16 cellular contexts compared by ENCODE assay signal in genomic region chr17:233473-233941, GRCh38. TPM values are rescaled to one million over a fixed set of nuclear protein-coding genes. Genes with fewer than 3 reads are reported as not detected.
A peak's percentile ranks its signal among the peaks of the same experiment; 100 is the strongest.
DNase-seq lines count a peak whose midpoint lies in the region; ATAC-seq and TF ChIP-seq lines count a peak whose summit lies in the region.
"Had no signal": no experiment of that assay in that cellular context is flagged by ENCODE, and none has a peak within 500 bp of the region (broad histone marks: within the 10 kb centered on the region; RNA-seq: fewer than 3 reads in every experiment).

No MANE protein-coding gene starts in this region.

- peak overlapping the region; percentile 31 to 68 for H3K27ac Mint-ChIP-seq in natural killer cell treated with Interleukin-12 subunit alpha and Interleukin-12 subunit beta and Interleukin-15 and Interleukin-18, amount 100 ng/mL, for 72 hours
- H3K27ac Mint-ChIP-seq in activated T-helper 1 cell treated with anti-CD3 and anti-CD28 coated beads, Interleukin-12 subunit alpha, Interleukin-12 subunit beta, Interleukin-2, Interleukin-4 antibody, amounts not matched to agents 30 ng/mL and 10 ng/mL and 1 ng/mL, durations not matched to agents 14 hours and 24 hours and 36 hours = no peak overlapping the region
- H3K27ac Mint-ChIP-seq: activated naive CD4-positive, alpha-beta T cell treated with anti-CD3 and anti-CD28 coated beads, Interleukin-2, amount 10 ng/mL, durations not matched to agents 7 days and 5 days; T-cell had no signal

- no peaks in the 10 kb centered on the region for H3K36me3 Mint-ChIP-seq in natural killer cell treated with Interleukin-12 subunit alpha and Interleukin-12 subunit beta and Interleukin-15 and Interleukin-18, amount 100 ng/mL, for 72 hours
- H3K36me3 Mint-ChIP-seq in activated T-helper 1 cell treated with anti-CD3 and anti-CD28 coated beads, Interleukin-12 subunit alpha, Interleukin-12 subunit beta, Interleukin-2, Interleukin-4 antibody, amounts not matched to agents 30 ng/mL and 10 ng/mL and 1 ng/mL, durations not matched to agents 14 hours and 24 hours and 36 hours (ENCODE audit: low read depth) = no peaks in the 10 kb centered on the region
- H3K36me3 Mint-ChIP-seq: activated naive CD4-positive, alpha-beta T cell treated with anti-CD3 and anti-CD28 coated beads, Interleukin-2, amount 10 ng/mL, durations not matched to agents 7 days and 5 days; T-cell had no signal

- TF ChIP-seq POLR2A in esophagus muscularis mucosa (IDR thresholded peaks at IDR 0.05; ENCODE audit: low read depth) = no peak
- TF ChIP-seq POLR2A in uterus (IDR thresholded peaks at IDR 0.05) = no peak

- H3K27ac ChIP-seq in esophagus muscularis mucosa (replicated peaks in 1 of 4) (peak overlapping the region; percentile 17 to 74 (median 73)), uterus (peak overlapping the region; percentile 25 to 59)
- H3K27ac ChIP-seq: 22Rv1 had no signal

- peak; percentile 58 to 65 for ATAC-seq in natural killer cell treated with Interleukin-12 subunit alpha and Interleukin-12 subunit beta and Interleukin-15 and Interleukin-18, amount 100 ng/mL, for 72 hours
- ATAC-seq in HG02571 (IDR thresholded peaks at IDR 0.05; ENCODE audit: unreplicated experiment) = no peak
- ATAC-seq: T-cell had no signal

- peaks cover 0 to 4% (median 0%) of the 10 kb centered on the region in 4 donors for H3K27me3 ChIP-seq in esophagus muscularis mucosa
- no peaks in the 10 kb centered on the region for H3K27me3 ChIP-seq in uterus

- H3K9me3 Mint-ChIP-seq in natural killer cell treated with Interleukin-12 subunit alpha and Interleukin-12 subunit beta and Interleukin-15 and Interleukin-18, amount 100 ng/mL, for 72 hours = no peaks in the 10 kb centered on the region
- H3K9me3 Mint-ChIP-seq in activated T-helper 1 cell treated with anti-CD3 and anti-CD28 coated beads, Interleukin-12 subunit alpha, Interleukin-12 subunit beta, Interleukin-2, Interleukin-4 antibody, amounts not matched to agents 30 ng/mL and 10 ng/mL and 1 ng/mL, durations not matched to agents 14 hours and 24 hours and 36 hours = no peaks in the 10 kb centered on the region
- H3K9me3 Mint-ChIP-seq: activated naive CD4-positive, alpha-beta T cell treated with anti-CD3 and anti-CD28 coated beads, Interleukin-2, amount 10 ng/mL, durations not matched to agents 7 days and 5 days; T-cell had no signal

- intact Hi-C loops in esophagus muscularis mucosa (cut with DNase I) = no loop called here
- intact Hi-C loops in uterus (cut with DNase I; ENCODE audit: low total_unique reads) = no loop called here
- intact Hi-C loops in activated T-helper 1 cell treated with anti-CD3 and anti-CD28 coated beads, Interleukin-12 subunit alpha, Interleukin-12 subunit beta, Interleukin-2, Interleukin-4 antibody, amounts not matched to agents 30 ng/mL and 10 ng/mL and 1 ng/mL, durations not matched to agents 14 hours and 24 hours and 36 hours (cut with micrococcal nuclease) = no loop called here

- TF ChIP-seq CTCF in esophagus muscularis mucosa (IDR thresholded peaks at IDR 0.05) (no peak), uterus (IDR thresholded peaks at IDR 0.05) (no peak)

- peaks cover 0 to 9% of the 10 kb centered on the region in 2 donors for H3K4me1 Mint-ChIP-seq in natural killer cell treated with Interleukin-12 subunit alpha and Interleukin-12 subunit beta and Interleukin-15 and Interleukin-18, amount 100 ng/mL, for 72 hours (ENCODE audit: low read depth in 2 of 2)
- H3K4me1 Mint-ChIP-seq in activated T-helper 1 cell treated with anti-CD3 and anti-CD28 coated beads, Interleukin-12 subunit alpha, Interleukin-12 subunit beta, Interleukin-2, Interleukin-4 antibody, amounts not matched to agents 30 ng/mL and 10 ng/mL and 1 ng/mL, durations not matched to agents 14 hours and 24 hours and 36 hours (ENCODE audit: low read depth) = peaks cover 6% of the 10 kb centered on the region
- H3K4me1 Mint-ChIP-seq: activated naive CD4-positive, alpha-beta T cell treated with anti-CD3 and anti-CD28 coated beads, Interleukin-2, amount 10 ng/mL, durations not matched to agents 7 days and 5 days; T-cell had no signal

- H3K4me1 ChIP-seq in esophagus muscularis mucosa = peaks cover 0 to 12% (median 4%) of the 10 kb centered on the region in 4 donors
- H3K4me1 ChIP-seq in uterus = no peaks in the 10 kb centered on the region

- H3K4me3 ChIP-seq in esophagus muscularis mucosa (no peak overlapping the region), uterus (no peak overlapping the region)

- H3K36me3 ChIP-seq in esophagus muscularis mucosa (no peaks in the 10 kb centered on the region), uterus (no peaks in the 10 kb centered on the region)

- no peaks in the 10 kb centered on the region for H3K9me3 ChIP-seq in esophagus muscularis mucosa
- no peaks in the 10 kb centered on the region for H3K9me3 ChIP-seq in uterus

- H3K27me3 Mint-ChIP-seq in natural killer cell treated with Interleukin-12 subunit alpha and Interleukin-12 subunit beta and Interleukin-15 and Interleukin-18, amount 100 ng/mL, for 72 hours = no peaks in the 10 kb centered on the region
- peaks cover 2% of the 10 kb centered on the region for H3K27me3 Mint-ChIP-seq in activated T-helper 1 cell treated with anti-CD3 and anti-CD28 coated beads, Interleukin-12 subunit alpha, Interleukin-12 subunit beta, Interleukin-2, Interleukin-4 antibody, amounts not matched to agents 30 ng/mL and 10 ng/mL and 1 ng/mL, durations not matched to agents 14 hours and 24 hours and 36 hours (ENCODE audit: insufficient read depth)
- H3K27me3 Mint-ChIP-seq: activated naive CD4-positive, alpha-beta T cell treated with anti-CD3 and anti-CD28 coated beads, Interleukin-2, amount 10 ng/mL, durations not matched to agents 7 days and 5 days had no signal

- WGBS in esophagus muscularis mucosa = 94% methylated on average over 7 of the region's 11 CpGs

- DNase-seq in NOMO-1 treated with DMSO at 0.1 percent for 48 hours (lab: John Stamatoyannopoulos, UW; ENCODE audit: unreplicated experiment) (peak; percentile 41), NOMO-1 treated with dmso at 0.1 percent for 144 hours (lab: John Stamatoyannopoulos, UW; ENCODE audit: unreplicated experiment) (no peak), esophagus muscularis mucosa (ENCODE audit: extremely low spot score) (no peak), uterus (peak; percentile 10 to 16), LoVo (ENCODE audit: low spot score) (no peak)
- DNase-seq in natural killer cell treated with Interleukin-12 subunit alpha and Interleukin-12 subunit beta and Interleukin-15 and Interleukin-18, amount 100 ng/mL, for 72 hours (ENCODE audit: low spot score) = no peak
- DNase-seq in activated T-helper 1 cell treated with anti-CD3 and anti-CD28 coated beads, Interleukin-12 subunit alpha, Interleukin-12 subunit beta, Interleukin-2, Interleukin-4 antibody, amounts not matched to agents 30 ng/mL and 10 ng/mL and 1 ng/mL, durations not matched to agents 14 hours and 24 hours and 36 hours (ENCODE audit: low spot score) = no peak
- DNase-seq: activated CD4-positive, alpha-beta T cell treated with anti-CD3 and anti-CD28 coated beads, Interleukin-2, amount 50 U/mL, for 4 hours; activated naive CD4-positive, alpha-beta T cell treated with anti-CD3 and anti-CD28 coated beads, Interleukin-2, amount 10 ng/mL, durations not matched to agents 7 days and 5 days; H7; occipital lobe; stimulated activated CD4-positive, alpha-beta T cell treated with anti-CD3 and anti-CD28 coated beads, Interleukin-4, amount 100 ng/mL, for 4 hours; T-cell had no signal

- no peak for TF ChIP-seq EP300 in esophagus muscularis mucosa (IDR thresholded peaks at IDR 0.05)

- peak overlapping the region; percentile 45 for H3K4me3 Mint-ChIP-seq in natural killer cell treated with Interleukin-12 subunit alpha and Interleukin-12 subunit beta and Interleukin-15 and Interleukin-18, amount 100 ng/mL, for 72 hours
- H3K4me3 Mint-ChIP-seq in activated T-helper 1 cell treated with anti-CD3 and anti-CD28 coated beads, Interleukin-12 subunit alpha, Interleukin-12 subunit beta, Interleukin-2, Interleukin-4 antibody, amounts not matched to agents 30 ng/mL and 10 ng/mL and 1 ng/mL, durations not matched to agents 14 hours and 24 hours and 36 hours = no peak overlapping the region
- H3K4me3 Mint-ChIP-seq: activated naive CD4-positive, alpha-beta T cell treated with anti-CD3 and anti-CD28 coated beads, Interleukin-2, amount 10 ng/mL, durations not matched to agents 7 days and 5 days; T-cell had no signal

RNA-seq across cellular contexts. Expression of gene DOC2B, which starts 52.1 kb away (rescaled TPM):
- total RNA-seq in esophagus muscularis mucosa (10 to 100 TPM; 10.4 to 18.0 (median 14.6) TPM), uterus (10 to 100 TPM in 1 of 4 donors, 1 to 10 TPM in 3; 3.8 to 45.3 (median 7.1) TPM)
- total RNA-seq in natural killer cell treated with Interleukin-12 subunit alpha and Interleukin-12 subunit beta and Interleukin-15 and Interleukin-18, amount 100 ng/mL, for 72 hours = 10 to 100 TPM in 1 of 2 donors, 1 to 10 TPM in 1; 3.7 to 17.9 TPM
- total RNA-seq in activated T-helper 1 cell treated with anti-CD3 and anti-CD28 coated beads, Interleukin-12 subunit alpha, Interleukin-12 subunit beta, Interleukin-2, Interleukin-4 antibody, amounts not matched to agents 30 ng/mL and 10 ng/mL and 1 ng/mL, durations not matched to agents 14 hours and 24 hours and 36 hours = 5.5 and 7.6 TPM in 2 replicates
- total RNA-seq: fibroblast of villous mesenchyme had no signal

Comparison
In these comparisons a context has a peak if more than half of its experiments do, and no peak if none do; other contexts are left out.
1. DNase-seq: peak in NOMO-1 treated with DMSO at 0.1 percent for 48 hours (single experiment) and uterus (2 of 2); none in NOMO-1 treated with dmso at 0.1 percent for 144 hours (single experiment), esophagus muscularis mucosa (single experiment), natural killer cell treated with Interleukin-12 subunit alpha and Interleukin-12 subunit beta and Interleukin-15 and Interleukin-18, amount 100 ng/mL, for 72 hours (single experiment), activated T-helper 1 cell treated with anti-CD3 and anti-CD28 coated beads, Interleukin-12 subunit alpha, Interleukin-12 subunit beta, Interleukin-2, Interleukin-4 antibody, amounts not matched to agents 30 ng/mL and 10 ng/mL and 1 ng/mL, durations not matched to agents 14 hours and 24 hours and 36 hours (single experiment) and LoVo (single experiment).